27 cellular contexts compared by ENCODE assay signal in the genomic region with DNA sequence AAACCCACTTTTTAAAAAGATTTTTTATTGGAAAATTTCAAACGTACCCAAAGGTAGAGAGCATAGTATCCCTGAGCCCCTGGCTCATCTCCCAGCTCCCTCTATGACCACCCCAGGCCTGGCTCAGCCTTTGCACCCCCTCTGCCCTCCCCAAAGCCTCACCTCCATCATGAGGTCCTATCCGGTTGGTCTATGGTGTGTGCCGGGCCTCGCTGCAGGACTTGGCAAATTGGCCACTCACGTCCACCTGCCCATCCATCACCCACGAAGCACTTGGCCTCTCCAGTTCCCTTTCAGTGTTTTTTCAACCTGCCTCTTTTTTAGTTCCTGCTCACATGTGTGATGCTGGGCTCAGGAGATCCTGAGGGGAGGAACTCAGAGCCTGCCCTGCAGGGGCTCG.
"Had no signal": no experiment of that assay in that cellular context is flagged by ENCODE, and none has a peak within 500 bp of the region (broad histone marks: within the 10 kb centered on the region; RNA-seq: fewer than 3 reads in every experiment).

No MANE protein-coding gene starts in this region.

- H3K36me3 ChIP-seq: ovary, right lobe of liver, sigmoid colon, stomach, thoracic aorta, thyroid gland, tibial nerve, upper lobe of left lung, vagina had no signal

- H3K79me2 ChIP-seq: parathyroid adenoma had no signal

- ATAC-seq: natural killer cell; psoas muscle; stimulated activated effector memory CD8-positive, alpha-beta T cell treated with anti-CD3 and anti-CD28 coated beads, Interleukin-12 subunit alpha, Interleukin-12 subunit beta, amount 100 ng/mL, for 72 hours; stimulated activated naive B cell treated with anti-CD40 and anti-IgM and Interleukin-4, amounts not matched to agents 10 μg/mL and 1 μg/mL and 100 μg/mL, for 72 hours had no signal

- H3K36me3 Mint-ChIP-seq: natural killer cell; stimulated activated effector memory CD8-positive, alpha-beta T cell treated with anti-CD3 and anti-CD28 coated beads, Interleukin-12 subunit alpha, Interleukin-12 subunit beta, amount 100 ng/mL, for 72 hours; stimulated activated naive B cell treated with anti-CD40 and anti-IgM and Interleukin-4, amounts not matched to agents 10 μg/mL and 1 μg/mL and 100 μg/mL, for 72 hours had no signal

- H3K27me3 Mint-ChIP-seq: progenitor cell of endocrine pancreas; stimulated activated naive B cell treated with anti-CD40 and anti-IgM and Interleukin-4, amounts not matched to agents 10 μg/mL and 1 μg/mL and 100 μg/mL, for 72 hours; stimulated activated naive CD8-positive, alpha-beta T cell treated with anti-CD3 and anti-CD28 coated beads, Interleukin-15, Interleukin-2, amounts not matched to agents 100 ng/mL and 50 ng/mL, for 24 hours had no signal

- H3K9me3 ChIP-seq: ovary, psoas muscle, right lobe of liver, thoracic aorta, thyroid gland, vagina had no signal

- H3K27me3 ChIP-seq: ovary, right lobe of liver, thyroid gland, tibial nerve, upper lobe of left lung, vagina had no signal

- H3K4me1 Mint-ChIP-seq: natural killer cell; nephron; stimulated activated effector memory CD8-positive, alpha-beta T cell treated with anti-CD3 and anti-CD28 coated beads, Interleukin-12 subunit alpha, Interleukin-12 subunit beta, amount 100 ng/mL, for 72 hours; stimulated activated naive B cell treated with anti-CD40 and anti-IgM and Interleukin-4, amounts not matched to agents 10 μg/mL and 1 μg/mL and 100 μg/mL, for 72 hours had no signal

- H3K27ac Mint-ChIP-seq: natural killer cell; nephron; progenitor cell of endocrine pancreas; stimulated activated effector memory CD8-positive, alpha-beta T cell treated with anti-CD3 and anti-CD28 coated beads, Interleukin-12 subunit alpha, Interleukin-12 subunit beta, amount 100 ng/mL, for 72 hours; stimulated activated naive B cell treated with anti-CD40 and anti-IgM and Interleukin-4, amounts not matched to agents 10 μg/mL and 1 μg/mL and 100 μg/mL, for 72 hours; stimulated activated naive CD8-positive, alpha-beta T cell treated with anti-CD3 and anti-CD28 coated beads, Interleukin-15, Interleukin-2, amounts not matched to agents 100 ng/mL and 50 ng/mL, for 24 hours had no signal

- H3K9me3 Mint-ChIP-seq: nephron; stimulated activated effector memory CD8-positive, alpha-beta T cell treated with anti-CD3 and anti-CD28 coated beads, Interleukin-12 subunit alpha, Interleukin-12 subunit beta, amount 100 ng/mL, for 72 hours had no signal

- DNase-seq: natural killer cell; occipital lobe; ovary; psoas muscle; right cardiac atrium; right lobe of liver; sigmoid colon; small intestine; stimulated activated CD4-positive, alpha-beta T cell treated with anti-CD3 and anti-CD28 coated beads, Interleukin-15, amount 100 ng/mL, for 24 hours; stimulated activated CD4-positive, alpha-beta T cell treated with anti-CD3 and anti-CD28 coated beads, Interleukin-2, amount 100 ng/mL, for 24 hours; stimulated activated CD4-positive, alpha-beta T cell treated with anti-CD3 and anti-CD28 coated beads, Interleukin-2, amount 100 ng/mL, for 48 hours; stimulated activated CD4-positive, alpha-beta T cell treated with anti-CD3 and anti-CD28 coated beads, Interleukin-4, amount 100 ng/mL, for 24 hours; stimulated activated naive B cell treated with anti-CD40 and anti-IgM and Interleukin-4, amounts not matched to agents 10 μg/mL and 1 μg/mL and 100 μg/mL, for 72 hours; stimulated activated naive CD4-positive, alpha-beta T cell treated with Interleukin-2 at 50 U/mL for 16 hours; stomach; thyroid gland; trophoblast cell; upper lobe of left lung had no signal

- H3K4me1 ChIP-seq: parathyroid adenoma, psoas muscle, right lobe of liver, sigmoid colon, stomach, thyroid gland, tibial nerve, upper lobe of left lung, vagina had no signal

- H3K4me3 ChIP-seq: ovary, psoas muscle, right lobe of liver, sigmoid colon, stomach, thoracic aorta, thyroid gland, tibial nerve, upper lobe of left lung, vagina had no signal

- H3K9ac ChIP-seq: parathyroid adenoma had no signal

- H3K27ac ChIP-seq: ovary, parathyroid adenoma, psoas muscle, right lobe of liver, sigmoid colon, stomach, thoracic aorta, thyroid gland, tibial nerve, upper lobe of left lung, vagina had no signal

- H3K4me3 Mint-ChIP-seq: natural killer cell; nephron; stimulated activated effector memory CD8-positive, alpha-beta T cell treated with anti-CD3 and anti-CD28 coated beads, Interleukin-12 subunit alpha, Interleukin-12 subunit beta, amount 100 ng/mL, for 72 hours; stimulated activated naive B cell treated with anti-CD40 and anti-IgM and Interleukin-4, amounts not matched to agents 10 μg/mL and 1 μg/mL and 100 μg/mL, for 72 hours; stimulated activated naive CD8-positive, alpha-beta T cell treated with anti-CD3 and anti-CD28 coated beads, Interleukin-15, Interleukin-2, amounts not matched to agents 100 ng/mL and 50 ng/mL, for 24 hours had no signal

- H2AFZ ChIP-seq: parathyroid adenoma had no signal

- FAIRE-seq: small intestine, urothelium cell line had no signal
